Comparison of ENCODE assay signal across 7 cellular contexts in genomic region chr1:155834927-155835399, GRCh38. TPM values are rescaled to one million over a fixed set of nuclear protein-coding genes. Genes with fewer than 3 reads are reported as not detected.
DNase-seq lines count a peak whose midpoint lies in the region; FAIRE-seq and TF ChIP-seq lines count a peak whose summit lies in the region.
"Not testable (repeated sequence)": the region's sequence is repeated elsewhere in the genome, so short reads cannot be mapped to it uniquely, and the experiment has no call there.

No MANE protein-coding gene starts in this region.

- not testable (repeated sequence) for H3K27ac Mint-ChIP-seq in astrocyte (ENCODE audit: unreplicated experiment)
- peak overlapping the region; percentile 74 for H3K27ac Mint-ChIP-seq in glutamatergic neuron (ENCODE audit: unreplicated experiment)

- not testable (repeated sequence) for H3K4me1 ChIP-seq in HUES48 (ENCODE audit: control insufficient read depth, insufficient read depth, low read length)
- H3K4me1 ChIP-seq in astrocyte (ENCODE audit: insufficient read depth, low read length) (peaks cover 12% of the 10 kb centered on the region), neuron (ENCODE audit: insufficient read depth, low read length) (peaks cover 28% of the 10 kb centered on the region)

- peak overlapping the region; percentile 69 for H3K4me2 ChIP-seq in astrocyte (ENCODE audit: low read length)

- H3K36me3 Mint-ChIP-seq in astrocyte (ENCODE audit: low read depth, unreplicated experiment); glutamatergic neuron (ENCODE audit: unreplicated experiment): not testable (repeated sequence)

- not testable (repeated sequence) for H3K36me3 ChIP-seq in HUES48 (ENCODE audit: control insufficient read depth, insufficient read depth, low read length); astrocyte (ENCODE audit: insufficient read depth, low read length); neuron (ENCODE audit: insufficient read depth, low read length)

- H4K20me1 ChIP-seq in astrocyte (ENCODE audit: insufficient read depth, low read length): peaks cover 10% of the 10 kb centered on the region

- H3K4me3 ChIP-seq in HUES48 (ENCODE audit: low read depth, low read length); astrocyte (ENCODE audit: insufficient read depth, low read depth, low read length): not testable (repeated sequence)
- peak overlapping the region; percentile 24 for H3K4me3 ChIP-seq in neuron (ENCODE audit: low read length)

- H3K9me3 Mint-ChIP-seq in astrocyte (ENCODE audit: unreplicated experiment); glutamatergic neuron (ENCODE audit: unreplicated experiment): not testable (repeated sequence)

- TF ChIP-seq CTCF in 22Rv1 (IDR thresholded peaks at IDR 0.05); astrocyte (IDR thresholded peaks at IDR 0.05; ENCODE audit: insufficient read depth, low read depth, low read length); glutamatergic neuron (IDR thresholded peaks at IDR 0.05; ENCODE audit: partially characterized antibody, unreplicated experiment): not testable (repeated sequence)

- H3K4me3 Mint-ChIP-seq in astrocyte (ENCODE audit: unreplicated experiment); glutamatergic neuron (ENCODE audit: unreplicated experiment): not testable (repeated sequence)

- not testable (repeated sequence) for H3K27me3 Mint-ChIP-seq in astrocyte (ENCODE audit: low read depth, unreplicated experiment); glutamatergic neuron (ENCODE audit: unreplicated experiment)

- not testable (repeated sequence) for H3K9me3 ChIP-seq in HUES48 (ENCODE audit: control insufficient read depth, insufficient read depth, low read length); astrocyte (ENCODE audit: insufficient read depth, low read depth, low read length); neuron (ENCODE audit: low read length)

- not testable (repeated sequence) for FAIRE-seq in astrocyte (lab: Jason Lieb, UNC)

- H2AFZ ChIP-seq in astrocyte (ENCODE audit: low read depth, low read length); neuron (ENCODE audit: low read depth, low read length): not testable (repeated sequence)

- not testable (repeated sequence) for H3K27me3 ChIP-seq in HUES48 (ENCODE audit: control insufficient read depth, insufficient read depth, low read length); astrocyte (ENCODE audit: insufficient read depth, low read length); neuron (ENCODE audit: insufficient read depth, low read length)

- H3K79me2 ChIP-seq in astrocyte (ENCODE audit: insufficient read depth, low read length): peaks cover 63% of the 10 kb centered on the region

- peak; percentile 14 for DNase-seq in ELF-1 (ENCODE audit: low read depth, low spot score)
- DNase-seq in astrocyte (ENCODE audit: low read depth); caudate nucleus (lab: John Stamatoyannopoulos, UW); glutamatergic neuron: not testable (repeated sequence)

- not testable (repeated sequence) for H3K4me1 Mint-ChIP-seq in astrocyte (ENCODE audit: low read depth, unreplicated experiment); glutamatergic neuron (ENCODE audit: low read depth, unreplicated experiment)

- H3K27ac ChIP-seq in 22Rv1: peak overlapping the region; percentile 19; the same call in 1 of the 2 replicates
- H3K27ac ChIP-seq in HUES48 (ENCODE audit: low read depth, low read length): peak overlapping the region; percentile 91
- peak overlapping the region; percentile 59 for H3K27ac ChIP-seq in astrocyte (ENCODE audit: low read depth, low read length)
- H3K27ac ChIP-seq in caudate nucleus (ENCODE audit: low read depth, low read length): peak overlapping the region; percentile 60

- not testable (repeated sequence) for H3K9ac ChIP-seq in HUES48 (ENCODE audit: low read depth, low read length)
- H3K9ac ChIP-seq in astrocyte (ENCODE audit: low read length): peak overlapping the region; percentile 0

RNA-seq across cellular contexts. Expression of gene GON4L, which starts 22.1 kb away (rescaled TPM):
- 52.8 and 58.2 TPM in 2 replicates for total RNA-seq in astrocyte
- 82.8 TPM for total RNA-seq in glutamatergic neuron (ENCODE audit: unreplicated experiment)

RNA-seq across cellular contexts. Expression of gene SYT11, which starts 24.4 kb away (rescaled TPM):
- total RNA-seq in astrocyte: 22.1 and 22.3 TPM in 2 replicates
- total RNA-seq in glutamatergic neuron (ENCODE audit: unreplicated experiment): 419 TPM

Comparison
In these comparisons a context has a peak if more than half of its experiments do, and no peak if none do; other contexts are left out.
1. H3K27ac ChIP-seq: peak in every context shown above with its lines; median percentile 91 in HUES48; 60 in caudate nucleus; 59 in astrocyte; 19 in 22Rv1.
2. RNA of gene SYT11, which starts 24.4 kb away (total RNA-seq): 419 TPM in glutamatergic neuron (single experiment); 22.1 to 22.3 TPM in astrocyte; every median in the first group is over 10 times any median in the second.